Comparison of ENCODE assay signal across 1 cellular context in the genomic region with DNA sequence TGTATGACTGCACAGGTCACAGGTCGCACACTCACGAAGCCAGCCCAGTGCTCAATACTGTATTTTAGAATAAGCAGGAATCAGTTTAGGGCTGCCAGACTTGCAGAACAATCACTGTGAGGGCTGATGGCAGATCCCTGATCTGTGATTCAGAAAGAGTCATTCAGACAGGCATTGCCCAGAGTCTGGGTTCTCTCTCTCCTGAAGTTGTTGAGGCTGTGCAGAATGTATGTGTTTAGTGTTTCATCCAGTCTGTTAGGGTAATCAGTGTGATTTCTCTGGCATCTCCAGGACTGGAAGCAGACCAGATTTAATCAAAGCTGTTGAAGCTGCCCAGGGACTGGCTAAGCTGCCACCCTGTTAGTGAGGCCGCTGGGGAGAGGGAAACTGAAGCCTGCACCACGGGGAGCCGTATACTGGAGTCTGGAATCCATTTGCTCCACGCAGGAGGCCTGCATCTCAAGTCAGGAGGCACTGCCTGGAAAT.
TF ChIP-seq lines count a peak whose summit lies in the region.

No MANE protein-coding gene starts in this region.

TF ChIP-seq in SK-N-SH, 30 proteins besides CTCF, POLR2A, EP300 and RAD21 (continued from another document):
- TF ChIP-seq, protein P1, sequence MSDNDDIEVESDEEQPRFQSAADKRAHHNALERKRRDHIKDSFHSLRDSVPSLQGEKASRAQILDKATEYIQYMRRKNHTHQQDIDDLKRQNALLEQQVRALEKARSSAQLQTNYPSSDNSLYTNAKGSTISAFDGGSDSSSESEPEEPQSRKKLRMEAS (IDR thresholded peaks at IDR 0.05; ENCODE audit: low read depth) = no peak; the same call in 1 of the 2 replicates
- TF ChIP-seq, protein P2, sequence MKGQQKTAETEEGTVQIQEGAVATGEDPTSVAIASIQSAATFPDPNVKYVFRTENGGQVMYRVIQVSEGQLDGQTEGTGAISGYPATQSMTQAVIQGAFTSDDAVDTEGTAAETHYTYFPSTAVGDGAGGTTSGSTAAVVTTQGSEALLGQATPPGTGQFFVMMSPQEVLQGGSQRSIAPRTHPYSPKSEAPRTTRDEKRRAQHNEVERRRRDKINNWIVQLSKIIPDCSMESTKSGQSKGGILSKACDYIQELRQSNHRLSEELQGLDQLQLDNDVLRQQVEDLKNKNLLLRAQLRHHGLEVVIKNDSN (IDR thresholded peaks at IDR 0.05; ENCODE audit: borderline replicate concordance, low read depth) = no peak
- TF ChIP-seq YY1 (IDR thresholded peaks at IDR 0.05; ENCODE audit: low read depth) (no peak), CHD2 (IDR thresholded peaks at IDR 0.05; ENCODE audit: low read length, partially characterized antibody) (peak; percentile 82), FOXM1 (IDR thresholded peaks at IDR 0.05; ENCODE audit: low read depth) (no peak), TAF1 (IDR thresholded peaks at IDR 0.05; ENCODE audit: borderline replicate concordance, low read depth, low read length) (no peak)
- TF ChIP-seq, protein P3, sequence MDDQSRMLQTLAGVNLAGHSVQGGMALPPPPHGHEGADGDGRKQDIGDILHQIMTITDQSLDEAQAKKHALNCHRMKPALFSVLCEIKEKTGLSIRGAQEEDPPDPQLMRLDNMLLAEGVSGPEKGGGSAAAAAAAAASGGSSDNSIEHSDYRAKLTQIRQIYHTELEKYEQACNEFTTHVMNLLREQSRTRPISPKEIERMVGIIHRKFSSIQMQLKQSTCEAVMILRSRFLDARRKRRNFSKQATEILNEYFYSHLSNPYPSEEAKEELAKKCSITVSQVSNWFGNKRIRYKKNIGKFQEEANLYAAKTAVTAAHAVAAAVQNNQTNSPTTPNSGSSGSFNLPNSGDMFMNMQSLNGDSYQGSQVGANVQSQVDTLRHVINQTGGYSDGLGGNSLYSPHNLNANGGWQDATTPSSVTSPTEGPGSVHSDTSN (IDR thresholded peaks at IDR 0.05) = peak; percentile 84
- TF ChIP-seq, protein P4, sequence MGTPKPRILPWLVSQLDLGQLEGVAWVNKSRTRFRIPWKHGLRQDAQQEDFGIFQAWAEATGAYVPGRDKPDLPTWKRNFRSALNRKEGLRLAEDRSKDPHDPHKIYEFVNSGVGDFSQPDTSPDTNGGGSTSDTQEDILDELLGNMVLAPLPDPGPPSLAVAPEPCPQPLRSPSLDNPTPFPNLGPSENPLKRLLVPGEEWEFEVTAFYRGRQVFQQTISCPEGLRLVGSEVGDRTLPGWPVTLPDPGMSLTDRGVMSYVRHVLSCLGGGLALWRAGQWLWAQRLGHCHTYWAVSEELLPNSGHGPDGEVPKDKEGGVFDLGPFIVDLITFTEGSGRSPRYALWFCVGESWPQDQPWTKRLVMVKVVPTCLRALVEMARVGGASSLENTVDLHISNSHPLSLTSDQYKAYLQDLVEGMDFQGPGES (IDR thresholded peaks at IDR 0.05; ENCODE audit: low read depth, low read length) = no peak
